20 cellular contexts compared by ENCODE assay signal in genomic region chr15:79372428-79372827, GRCh38. TPM values are rescaled to one million over a fixed set of nuclear protein-coding genes. Genes with fewer than 3 reads are reported as not detected.
A peak's percentile ranks its signal among the peaks of the same experiment; 100 is the strongest.
DNase-seq lines count a peak whose midpoint lies in the region; ATAC-seq and TF ChIP-seq lines count a peak whose summit lies in the region.
"Had no signal": no experiment of that assay in that cellular context is flagged by ENCODE, and none has a peak within 500 bp of the region (broad histone marks: within the 10 kb centered on the region; RNA-seq: fewer than 3 reads in every experiment).

No MANE protein-coding gene starts in this region.

- H3F3A ChIP-seq in smooth muscle cell (ENCODE audit: low read depth), result peaks cover 6% of the 10 kb centered on the region

- H3K4me3 ChIP-seq in endodermal cell (ENCODE audit: low read length) (peak overlapping the region; percentile 32), smooth muscle cell (no peak overlapping the region)
- H3K4me3 ChIP-seq: GM23338 had no signal

- H3K36me3 ChIP-seq in endodermal cell (ENCODE audit: control insufficient read depth, insufficient read depth, low read length) (no peaks in the 10 kb centered on the region), smooth muscle cell (ENCODE audit: low read depth) (no peaks in the 10 kb centered on the region)

- DNase-seq in NCI-H82 (lab: John Stamatoyannopoulos, UW) (peak; percentile 25), NCI-H82 treated with DMSO at 0.1 percent for 48 hours (lab: John Stamatoyannopoulos, UW; ENCODE audit: unreplicated experiment) (no peak), NCI-H226 (peak; percentile 39), endodermal cell (peak; percentile 61), smooth muscle cell (lab: John Stamatoyannopoulos, UW; ENCODE audit: unreplicated experiment) (no peak), mucosa of gallbladder (ENCODE audit: low spot score) (no peak), DMS114 treated with DMSO at 0.1 percent for 48 hours (lab: John Stamatoyannopoulos, UW; ENCODE audit: unreplicated experiment) (no peak)
- DNase-seq: 8988T; CD4-positive, CD25-positive, alpha-beta regulatory T cell; COR-L47; EL; HCEC 1CT; MM.1S; NCI-H187; NCI-H526 treated with DMSO at 0.1 percent for 48 hours; RPMI8226; SHP77 treated with DMSO at 0.1 percent for 48 hours had no signal

- H3K4me3 Mint-ChIP-seq in endodermal cell, result peak overlapping the region; percentile 2
- H3K4me3 Mint-ChIP-seq: B cell; CD4-positive, CD25-positive, alpha-beta regulatory T cell; GM23338 had no signal

- peaks cover 10% of the 10 kb centered on the region for H3K9me3 Mint-ChIP-seq in endodermal cell
- H3K9me3 Mint-ChIP-seq: CD4-positive, CD25-positive, alpha-beta regulatory T cell had no signal

- H2AFZ ChIP-seq in smooth muscle cell (ENCODE audit: low read depth), result no peak overlapping the region
- H2AFZ ChIP-seq: GM23338 had no signal

- H3K36me3 Mint-ChIP-seq in endodermal cell (ENCODE audit: low read depth), result peaks cover 10% of the 10 kb centered on the region

- no peaks in the 10 kb centered on the region for H4K20me1 ChIP-seq in smooth muscle cell (ENCODE audit: low read depth)

- H3K27me3 ChIP-seq in endodermal cell (ENCODE audit: control insufficient read depth, insufficient read depth, low read length, poor library complexity, severe bottlenecking) (no peaks in the 10 kb centered on the region), smooth muscle cell (ENCODE audit: low read depth) (no peaks in the 10 kb centered on the region)

- no peak overlapping the region for H3K27ac ChIP-seq in endodermal cell (ENCODE audit: low read depth, low read length)
- peak overlapping the region; percentile 37 for H3K27ac ChIP-seq in smooth muscle cell (ENCODE audit: low read depth)

- peak overlapping the region; percentile 35 for H3K4me2 ChIP-seq in smooth muscle cell

- TF ChIP-seq CTCF in endodermal cell (conservative IDR thresholded peaks at IDR 0.05) (no peak), smooth muscle cell (IDR thresholded peaks at IDR 0.05; ENCODE audit: borderline replicate concordance, insufficient read depth, poor library complexity, severe bottlenecking) (no peak)

- 72 to 75% methylated on average over 1 to 2 of the region's 2 CpGs for WGBS in endodermal cell (ENCODE audit: insufficient coverage in 1 of 2, insufficient read length in 1 of 2), 2 experiments
- 44% methylated on average over 2 of the region's 2 CpGs for WGBS in smooth muscle cell (ENCODE audit: low lambda C conversion rate)

- H3K9me3 ChIP-seq in endodermal cell (ENCODE audit: control insufficient read depth, low read length) (peaks cover 15% of the 10 kb centered on the region), smooth muscle cell (replicated peaks; ENCODE audit: low read depth) (no peaks in the 10 kb centered on the region)

- peaks cover 73% of the 10 kb centered on the region for H3K4me1 Mint-ChIP-seq in endodermal cell
- H3K4me1 Mint-ChIP-seq: B cell; CD4-positive, CD25-positive, alpha-beta regulatory T cell had no signal

- no peaks in the 10 kb centered on the region for H3K79me2 ChIP-seq in smooth muscle cell (ENCODE audit: low read depth)

- H3K4me1 ChIP-seq in endodermal cell (ENCODE audit: control insufficient read depth, insufficient read depth, low read length) (peaks cover 30% of the 10 kb centered on the region), smooth muscle cell (ENCODE audit: low read depth) (peaks cover 2% of the 10 kb centered on the region)

- H3K9ac ChIP-seq in endodermal cell (ENCODE audit: extremely low read depth, low read length, poor library complexity, severe bottlenecking), result peak overlapping the region; percentile 9
- H3K9ac ChIP-seq in smooth muscle cell (ENCODE audit: low read depth), result no peak overlapping the region

- no peaks in the 10 kb centered on the region for H3K27me3 Mint-ChIP-seq in endodermal cell (ENCODE audit: insufficient read depth)
- H3K27me3 Mint-ChIP-seq: B cell; CD4-positive, CD25-positive, alpha-beta regulatory T cell had no signal

- H3K27ac Mint-ChIP-seq in endodermal cell, result peak overlapping the region; percentile 24
- H3K27ac Mint-ChIP-seq: B cell, GM23338 had no signal

- no peak for ATAC-seq in HG03280 (IDR thresholded peaks at IDR 0.05; ENCODE audit: unreplicated experiment)
- ATAC-seq: GM23338 had no signal

RNA-seq across cellular contexts. Expression of gene MINAR1, which starts 59.7 kb away (rescaled TPM):
- total RNA-seq in endodermal cell, result 1 to 10 TPM; 1.1 to 1.2 TPM
- polyA plus RNA-seq in endodermal cell (2013, experiment 1 of 2), result 2.2 TPM
- 2.2 TPM for polyA plus RNA-seq in endodermal cell (2013, experiment 2 of 2)
- 21.3 and 26.7 TPM in 2 replicates for total RNA-seq in smooth muscle cell
- polyA plus RNA-seq in smooth muscle cell, result 0.98 and 4.9 TPM in 2 replicates
- 0.32 TPM for total RNA-seq in mucosa of gallbladder

Comparison
In these comparisons a context has a peak if more than half of its experiments do, and no peak if none do; other contexts are left out.
1. DNase-seq: peak in NCI-H82 (single experiment), NCI-H226 (single experiment) and endodermal cell (single experiment); none in NCI-H82 treated with DMSO at 0.1 percent for 48 hours (single experiment), smooth muscle cell (single experiment), mucosa of gallbladder (single experiment) and DMS114 treated with DMSO at 0.1 percent for 48 hours (single experiment).
2. RNA of gene MINAR1, which starts 59.7 kb away (total RNA-seq): 21.3 to 26.7 TPM in smooth muscle cell; 1.1 to 1.2 TPM in endodermal cell and 0.32 TPM in mucosa of gallbladder (single experiment); every median in the first group is over 10 times any median in the second.